8 cellular contexts compared by ENCODE assay signal in the genomic region with DNA sequence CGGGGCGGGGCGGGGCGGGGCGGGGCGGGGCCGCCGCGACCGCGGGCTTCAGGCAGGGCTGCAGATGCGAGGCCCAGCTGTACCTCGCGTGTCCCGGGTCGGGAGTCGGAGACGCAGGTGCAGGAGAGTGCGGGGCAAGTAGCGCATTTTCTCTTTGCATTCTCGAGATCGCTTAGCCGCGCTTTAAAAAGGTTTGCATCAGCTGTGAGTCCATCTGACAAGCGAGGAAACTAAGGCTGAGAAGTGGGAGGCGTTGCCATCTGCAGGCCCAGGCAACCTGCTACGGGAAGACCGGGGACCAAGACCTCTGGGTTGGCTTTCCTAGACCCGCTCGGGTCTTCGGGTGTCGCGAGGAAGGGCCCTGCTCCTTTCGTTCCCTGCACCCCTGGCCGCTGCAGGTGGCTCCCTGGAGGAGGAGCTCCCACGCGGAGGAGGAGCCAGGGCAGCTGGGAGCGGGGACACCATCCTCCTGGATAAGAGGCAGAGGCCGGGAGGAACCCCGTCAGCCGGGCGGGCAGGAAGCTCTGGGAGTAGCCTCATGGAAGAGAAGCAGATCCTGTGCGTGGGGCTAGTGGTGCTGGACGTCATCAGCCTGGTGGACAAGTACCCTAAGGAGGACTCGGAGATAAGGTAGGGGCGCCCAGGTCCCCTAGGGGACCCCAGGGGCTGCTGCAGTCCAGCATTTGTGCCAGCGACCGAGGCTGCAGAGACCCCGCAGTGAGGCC. TPM values are rescaled to one million over a fixed set of nuclear protein-coding genes. Genes with fewer than 3 reads are reported as not detected.
DNase-seq lines count a peak whose midpoint lies in the region; ATAC-seq, FAIRE-seq and TF ChIP-seq lines count a peak whose summit lies in the region.

A gene (plus strand): TSS at position 51 of the 725 bp plus-strand sequence. CDS start 488 bp downstream, at position 539.

- POLR2A ChIA-PET in AG04449 (lab: Yijun Ruan, JAX) = interaction anchor here (1.1 to 2.6 kb wide), 3 partner anchors 15 to 64 kb away, joined by 3 to 18 read pairs (median 6); a partner anchor contains a TSS

- no peak for TF ChIP-seq CTCF in AG04449 (IDR thresholded peaks at IDR 0.05; ENCODE audit: insufficient read depth, low read length, missing control alignments)

- H3K9me3 Mint-ChIP-seq in effector memory CD8-positive, alpha-beta T cell = no peaks in the 10 kb centered on the region
- no peaks in the 10 kb centered on the region for H3K9me3 Mint-ChIP-seq in naive B cell

- H3K36me3 Mint-ChIP-seq in effector memory CD8-positive, alpha-beta T cell (ENCODE audit: insufficient read depth) = peaks cover 5% of the 10 kb centered on the region
- H3K36me3 Mint-ChIP-seq in naive B cell = no peaks in the 10 kb centered on the region

- TF ChIP-seq POLR2A in GM12892 (IDR thresholded peaks at IDR 0.05; ENCODE audit: low read depth, low read length) (no peak), Raji (IDR thresholded peaks at IDR 0.05; ENCODE audit: insufficient read depth, low read depth, low read length) (peak; percentile 83)

- DNase-seq in AG04449 (ENCODE audit: low read depth, low spot score) (no peak), GM12892 (ENCODE audit: insufficient read length) (peak; percentile 62), naive B cell (no peak)
- no peak for DNase-seq in effector memory CD8-positive, alpha-beta T cell

- peaks cover 8 to 15% of the 10 kb centered on the region in 2 donors for H3K4me1 Mint-ChIP-seq in effector memory CD8-positive, alpha-beta T cell (ENCODE audit: low read depth in 2 of 2)
- peaks cover 6 to 12% (median 10%) of the 10 kb centered on the region in 3 donors for H3K4me1 Mint-ChIP-seq in naive B cell

- peak within 1 kb of the TSS; percentile 46 for H3K4me3 ChIP-seq in AG04449 (ENCODE audit: low read depth, low read length)

- peak within 1 kb of the TSS; percentile 80 to 82 for H3K4me3 Mint-ChIP-seq in effector memory CD8-positive, alpha-beta T cell
- H3K4me3 Mint-ChIP-seq in naive B cell = peak within 1 kb of the TSS; percentile 81 to 92 (median 87)

- CTCF ChIA-PET in AG04449 (lab: Yijun Ruan, JAX) = interaction anchor here (0.6 to 10.3 kb wide), 18 partner anchors 9 to 216 kb away, joined by 3 to 73 read pairs (median 8); a partner anchor contains a TSS

- H3K27me3 Mint-ChIP-seq in effector memory CD8-positive, alpha-beta T cell = no peaks in the 10 kb centered on the region
- H3K27me3 Mint-ChIP-seq in naive B cell = no peaks in the 10 kb centered on the region

- ATAC-seq in HG03354 (IDR thresholded peaks at IDR 0.05; ENCODE audit: poor library complexity, severe bottlenecking, unreplicated experiment) (peak; percentile 24), naive B cell (ENCODE audit: low read depth in 2 of 2) (no peak), HG03139 (IDR thresholded peaks at IDR 0.05; ENCODE audit: unreplicated experiment) (no peak), GM21576 (IDR thresholded peaks at IDR 0.05; ENCODE audit: unreplicated experiment) (no peak)
- no peak for ATAC-seq in effector memory CD8-positive, alpha-beta T cell (replicated peaks)

- peak within 1 kb of the TSS; percentile 33 to 91 for H3K27ac Mint-ChIP-seq in effector memory CD8-positive, alpha-beta T cell
- peak within 1 kb of the TSS; percentile 67 to 92 (median 84) for H3K27ac Mint-ChIP-seq in naive B cell

- FAIRE-seq in GM12892 (lab: Jason Lieb, UNC) = no peak

RNA-seq across cellular contexts. Expression of the gene that starts here (rescaled TPM):
- polyA plus RNA-seq in GM12892 (2012; ENCODE audit: missing spikeins) = 2.6 TPM
- 1 to 10 TPM; 3.3 to 8.9 (median 5.6) TPM for polyA plus RNA-seq in naive B cell (ENCODE audit: low read depth in 6 of 6)
